Comparison of ENCODE assay signal across 3 cellular contexts in the genomic region with DNA sequence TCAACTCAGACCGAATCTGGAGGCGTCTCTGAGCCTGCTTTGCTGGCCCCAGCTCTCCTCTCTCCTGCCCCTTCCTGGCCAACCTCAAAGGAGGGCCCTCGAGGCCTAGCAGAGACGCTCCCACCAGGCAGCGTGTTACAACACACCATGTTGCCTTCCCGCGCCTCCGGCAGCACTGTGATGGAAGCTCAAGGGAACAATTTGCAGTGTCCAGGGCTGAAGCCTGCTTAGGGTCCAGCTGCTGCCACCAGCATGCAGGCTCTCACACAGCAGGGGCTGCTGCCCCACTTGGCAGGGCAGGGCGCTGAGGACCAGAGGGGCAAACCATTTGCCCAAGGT.
TF ChIP-seq lines count a peak whose summit lies in the region.

No MANE protein-coding gene starts in this region.

TF ChIP-seq in SK-N-SH, 30 proteins besides CTCF, POLR2A, EP300 and RAD21:
- TF ChIP-seq, protein P1, sequence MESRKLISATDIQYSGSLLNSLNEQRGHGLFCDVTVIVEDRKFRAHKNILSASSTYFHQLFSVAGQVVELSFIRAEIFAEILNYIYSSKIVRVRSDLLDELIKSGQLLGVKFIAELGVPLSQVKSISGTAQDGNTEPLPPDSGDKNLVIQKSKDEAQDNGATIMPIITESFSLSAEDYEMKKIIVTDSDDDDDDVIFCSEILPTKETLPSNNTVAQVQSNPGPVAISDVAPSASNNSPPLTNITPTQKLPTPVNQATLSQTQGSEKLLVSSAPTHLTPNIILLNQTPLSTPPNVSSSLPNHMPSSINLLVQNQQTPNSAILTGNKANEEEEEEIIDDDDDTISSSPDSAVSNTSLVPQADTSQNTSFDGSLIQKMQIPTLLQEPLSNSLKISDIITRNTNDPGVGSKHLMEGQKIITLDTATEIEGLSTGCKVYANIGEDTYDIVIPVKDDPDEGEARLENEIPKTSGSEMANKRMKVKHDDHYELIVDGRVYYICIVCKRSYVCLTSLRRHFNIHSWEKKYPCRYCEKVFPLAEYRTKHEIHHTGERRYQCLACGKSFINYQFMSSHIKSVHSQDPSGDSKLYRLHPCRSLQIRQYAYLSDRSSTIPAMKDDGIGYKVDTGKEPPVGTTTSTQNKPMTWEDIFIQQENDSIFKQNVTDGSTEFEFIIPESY (IDR thresholded peaks at IDR 0.05; ENCODE audit: borderline replicate concordance, low read depth), result no peak
- TF ChIP-seq ELF1 (IDR thresholded peaks at IDR 0.05), result no peak

TF ChIP-seq in SK-N-SH treated with all-trans-retinoic acid at 6 μM for 48 hours, 23 proteins besides CTCF, POLR2A, EP300 and RAD21 (continued from another document):
- TF ChIP-seq, protein P2, sequence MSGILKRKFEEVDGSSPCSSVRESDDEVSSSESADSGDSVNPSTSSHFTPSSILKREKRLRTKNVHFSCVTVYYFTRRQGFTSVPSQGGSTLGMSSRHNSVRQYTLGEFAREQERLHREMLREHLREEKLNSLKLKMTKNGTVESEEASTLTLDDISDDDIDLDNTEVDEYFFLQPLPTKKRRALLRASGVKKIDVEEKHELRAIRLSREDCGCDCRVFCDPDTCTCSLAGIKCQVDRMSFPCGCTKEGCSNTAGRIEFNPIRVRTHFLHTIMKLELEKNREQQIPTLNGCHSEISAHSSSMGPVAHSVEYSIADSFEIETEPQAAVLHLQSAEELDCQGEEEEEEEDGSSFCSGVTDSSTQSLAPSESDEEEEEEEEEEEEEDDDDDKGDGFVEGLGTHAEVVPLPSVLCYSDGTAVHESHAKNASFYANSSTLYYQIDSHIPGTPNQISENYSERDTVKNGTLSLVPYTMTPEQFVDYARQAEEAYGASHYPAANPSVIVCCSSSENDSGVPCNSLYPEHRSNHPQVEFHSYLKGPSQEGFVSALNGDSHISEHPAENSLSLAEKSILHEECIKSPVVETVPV (CRISPR knock-in tag; IDR thresholded peaks at IDR 0.05), result no peak
TF ChIP-seq in SK-N-SH treated with all-trans-retinoic acid at 6 μM for 48 hours: peak in this region for 0.

TF ChIP-seq in WTC11, 78 proteins besides CTCF, POLR2A, EP300 and RAD21 (continued from another document):
- TF ChIP-seq, protein P3, sequence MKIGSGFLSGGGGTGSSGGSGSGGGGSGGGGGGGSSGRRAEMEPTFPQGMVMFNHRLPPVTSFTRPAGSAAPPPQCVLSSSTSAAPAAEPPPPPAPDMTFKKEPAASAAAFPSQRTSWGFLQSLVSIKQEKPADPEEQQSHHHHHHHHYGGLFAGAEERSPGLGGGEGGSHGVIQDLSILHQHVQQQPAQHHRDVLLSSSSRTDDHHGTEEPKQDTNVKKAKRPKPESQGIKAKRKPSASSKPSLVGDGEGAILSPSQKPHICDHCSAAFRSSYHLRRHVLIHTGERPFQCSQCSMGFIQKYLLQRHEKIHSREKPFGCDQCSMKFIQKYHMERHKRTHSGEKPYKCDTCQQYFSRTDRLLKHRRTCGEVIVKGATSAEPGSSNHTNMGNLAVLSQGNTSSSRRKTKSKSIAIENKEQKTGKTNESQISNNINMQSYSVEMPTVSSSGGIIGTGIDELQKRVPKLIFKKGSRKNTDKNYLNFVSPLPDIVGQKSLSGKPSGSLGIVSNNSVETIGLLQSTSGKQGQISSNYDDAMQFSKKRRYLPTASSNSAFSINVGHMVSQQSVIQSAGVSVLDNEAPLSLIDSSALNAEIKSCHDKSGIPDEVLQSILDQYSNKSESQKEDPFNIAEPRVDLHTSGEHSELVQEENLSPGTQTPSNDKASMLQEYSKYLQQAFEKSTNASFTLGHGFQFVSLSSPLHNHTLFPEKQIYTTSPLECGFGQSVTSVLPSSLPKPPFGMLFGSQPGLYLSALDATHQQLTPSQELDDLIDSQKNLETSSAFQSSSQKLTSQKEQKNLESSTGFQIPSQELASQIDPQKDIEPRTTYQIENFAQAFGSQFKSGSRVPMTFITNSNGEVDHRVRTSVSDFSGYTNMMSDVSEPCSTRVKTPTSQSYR (CRISPR knock-in tag; IDR thresholded peaks at IDR 0.05), result no peak
- TF ChIP-seq, protein P4, sequence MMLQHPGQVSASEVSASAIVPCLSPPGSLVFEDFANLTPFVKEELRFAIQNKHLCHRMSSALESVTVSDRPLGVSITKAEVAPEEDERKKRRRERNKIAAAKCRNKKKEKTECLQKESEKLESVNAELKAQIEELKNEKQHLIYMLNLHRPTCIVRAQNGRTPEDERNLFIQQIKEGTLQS (CRISPR knock-in tag; conservative IDR thresholded peaks at IDR 0.05), result no peak
- no peak for TF ChIP-seq PRRX2 (CRISPR knock-in tag; IDR thresholded peaks at IDR 0.05)
- TF ChIP-seq, protein P5, sequence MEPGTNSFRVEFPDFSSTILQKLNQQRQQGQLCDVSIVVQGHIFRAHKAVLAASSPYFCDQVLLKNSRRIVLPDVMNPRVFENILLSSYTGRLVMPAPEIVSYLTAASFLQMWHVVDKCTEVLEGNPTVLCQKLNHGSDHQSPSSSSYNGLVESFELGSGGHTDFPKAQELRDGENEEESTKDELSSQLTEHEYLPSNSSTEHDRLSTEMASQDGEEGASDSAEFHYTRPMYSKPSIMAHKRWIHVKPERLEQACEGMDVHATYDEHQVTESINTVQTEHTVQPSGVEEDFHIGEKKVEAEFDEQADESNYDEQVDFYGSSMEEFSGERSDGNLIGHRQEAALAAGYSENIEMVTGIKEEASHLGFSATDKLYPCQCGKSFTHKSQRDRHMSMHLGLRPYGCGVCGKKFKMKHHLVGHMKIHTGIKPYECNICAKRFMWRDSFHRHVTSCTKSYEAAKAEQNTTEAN (CRISPR knock-in tag; IDR thresholded peaks at IDR 0.05), result no peak
- no peak for TF ChIP-seq ZNF232 (CRISPR knock-in tag; IDR thresholded peaks at IDR 0.05)
- TF ChIP-seq, protein P6, sequence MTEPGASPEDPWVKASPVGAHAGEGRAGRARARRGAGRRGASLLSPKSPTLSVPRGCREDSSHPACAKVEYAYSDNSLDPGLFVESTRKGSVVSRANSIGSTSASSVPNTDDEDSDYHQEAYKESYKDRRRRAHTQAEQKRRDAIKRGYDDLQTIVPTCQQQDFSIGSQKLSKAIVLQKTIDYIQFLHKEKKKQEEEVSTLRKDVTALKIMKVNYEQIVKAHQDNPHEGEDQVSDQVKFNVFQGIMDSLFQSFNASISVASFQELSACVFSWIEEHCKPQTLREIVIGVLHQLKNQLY (CRISPR knock-in tag; IDR thresholded peaks at IDR 0.05), result no peak
- TF ChIP-seq, protein P7, sequence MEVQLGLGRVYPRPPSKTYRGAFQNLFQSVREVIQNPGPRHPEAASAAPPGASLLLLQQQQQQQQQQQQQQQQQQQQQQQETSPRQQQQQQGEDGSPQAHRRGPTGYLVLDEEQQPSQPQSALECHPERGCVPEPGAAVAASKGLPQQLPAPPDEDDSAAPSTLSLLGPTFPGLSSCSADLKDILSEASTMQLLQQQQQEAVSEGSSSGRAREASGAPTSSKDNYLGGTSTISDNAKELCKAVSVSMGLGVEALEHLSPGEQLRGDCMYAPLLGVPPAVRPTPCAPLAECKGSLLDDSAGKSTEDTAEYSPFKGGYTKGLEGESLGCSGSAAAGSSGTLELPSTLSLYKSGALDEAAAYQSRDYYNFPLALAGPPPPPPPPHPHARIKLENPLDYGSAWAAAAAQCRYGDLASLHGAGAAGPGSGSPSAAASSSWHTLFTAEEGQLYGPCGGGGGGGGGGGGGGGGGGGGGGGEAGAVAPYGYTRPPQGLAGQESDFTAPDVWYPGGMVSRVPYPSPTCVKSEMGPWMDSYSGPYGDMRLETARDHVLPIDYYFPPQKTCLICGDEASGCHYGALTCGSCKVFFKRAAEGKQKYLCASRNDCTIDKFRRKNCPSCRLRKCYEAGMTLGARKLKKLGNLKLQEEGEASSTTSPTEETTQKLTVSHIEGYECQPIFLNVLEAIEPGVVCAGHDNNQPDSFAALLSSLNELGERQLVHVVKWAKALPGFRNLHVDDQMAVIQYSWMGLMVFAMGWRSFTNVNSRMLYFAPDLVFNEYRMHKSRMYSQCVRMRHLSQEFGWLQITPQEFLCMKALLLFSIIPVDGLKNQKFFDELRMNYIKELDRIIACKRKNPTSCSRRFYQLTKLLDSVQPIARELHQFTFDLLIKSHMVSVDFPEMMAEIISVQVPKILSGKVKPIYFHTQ (CRISPR knock-in tag; IDR thresholded peaks at IDR 0.05), result no peak
- TF ChIP-seq, protein P8, sequence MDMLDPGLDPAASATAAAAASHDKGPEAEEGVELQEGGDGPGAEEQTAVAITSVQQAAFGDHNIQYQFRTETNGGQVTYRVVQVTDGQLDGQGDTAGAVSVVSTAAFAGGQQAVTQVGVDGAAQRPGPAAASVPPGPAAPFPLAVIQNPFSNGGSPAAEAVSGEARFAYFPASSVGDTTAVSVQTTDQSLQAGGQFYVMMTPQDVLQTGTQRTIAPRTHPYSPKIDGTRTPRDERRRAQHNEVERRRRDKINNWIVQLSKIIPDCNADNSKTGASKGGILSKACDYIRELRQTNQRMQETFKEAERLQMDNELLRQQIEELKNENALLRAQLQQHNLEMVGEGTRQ (CRISPR knock-in tag; IDR thresholded peaks at IDR 0.05), result no peak
- TF ChIP-seq, protein P9, sequence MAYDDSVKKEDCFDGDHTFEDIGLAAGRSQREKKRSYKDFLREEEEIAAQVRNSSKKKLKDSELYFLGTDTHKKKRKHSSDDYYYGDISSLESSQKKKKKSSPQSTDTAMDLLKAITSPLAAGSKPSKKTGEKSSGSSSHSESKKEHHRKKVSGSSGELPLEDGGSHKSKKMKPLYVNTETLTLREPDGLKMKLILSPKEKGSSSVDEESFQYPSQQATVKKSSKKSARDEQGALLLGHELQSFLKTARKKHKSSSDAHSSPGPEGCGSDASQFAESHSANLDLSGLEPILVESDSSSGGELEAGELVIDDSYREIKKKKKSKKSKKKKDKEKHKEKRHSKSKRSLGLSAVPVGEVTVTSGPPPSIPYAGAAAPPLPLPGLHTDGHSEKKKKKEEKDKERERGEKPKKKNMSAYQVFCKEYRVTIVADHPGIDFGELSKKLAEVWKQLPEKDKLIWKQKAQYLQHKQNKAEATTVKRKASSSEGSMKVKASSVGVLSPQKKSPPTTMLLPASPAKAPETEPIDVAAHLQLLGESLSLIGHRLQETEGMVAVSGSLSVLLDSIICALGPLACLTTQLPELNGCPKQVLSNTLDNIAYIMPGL (CRISPR knock-in tag; IDR thresholded peaks at IDR 0.05), result no peak
- TF ChIP-seq, protein P10, sequence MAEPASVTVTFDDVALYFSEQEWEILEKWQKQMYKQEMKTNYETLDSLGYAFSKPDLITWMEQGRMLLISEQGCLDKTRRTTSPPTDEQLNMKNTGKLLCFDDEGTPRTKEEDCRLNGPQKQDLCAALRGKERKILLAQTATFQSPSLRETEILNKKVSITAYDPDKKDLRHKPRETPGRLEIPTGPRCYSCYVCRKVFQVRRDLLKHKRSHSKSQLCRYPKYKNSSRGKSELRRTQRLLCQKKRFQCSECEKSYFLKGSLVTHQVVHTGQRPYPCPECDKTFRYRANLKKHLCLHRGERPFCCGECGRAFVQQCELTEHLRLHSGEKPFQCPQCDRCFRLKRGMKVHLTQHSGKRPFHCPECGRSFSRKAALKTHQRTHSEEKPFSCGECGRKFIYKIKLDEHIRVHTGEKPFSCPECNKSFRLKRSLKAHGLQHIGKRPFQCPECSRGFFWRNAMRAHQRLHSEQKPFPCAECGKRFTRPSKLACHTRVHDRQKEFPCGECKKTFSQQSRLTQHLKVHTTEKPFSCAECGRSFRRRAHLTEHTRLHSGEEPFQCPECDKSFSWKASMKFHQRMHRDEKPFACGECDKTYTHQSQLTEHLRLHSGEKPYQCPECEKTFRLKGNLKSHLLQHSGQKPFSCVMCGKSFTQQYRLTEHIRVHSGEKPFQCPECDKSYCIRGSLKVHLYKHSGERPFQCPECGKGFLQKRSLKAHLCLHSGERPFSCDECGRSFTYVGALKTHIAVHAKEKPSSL (CRISPR knock-in tag; conservative IDR thresholded peaks at IDR 0.05), result no peak
- no peak for TF ChIP-seq JUN (CRISPR knock-in tag; IDR thresholded peaks at IDR 0.05)
- TF ChIP-seq ZNF219 (CRISPR knock-in tag; IDR thresholded peaks at IDR 0.05; ENCODE audit: borderline replicate concordance), result no peak
- no peak for TF ChIP-seq TP53 (CRISPR knock-in tag; IDR thresholded peaks at IDR 0.05)
- no peak for TF ChIP-seq EMX1 (CRISPR knock-in tag; IDR thresholded peaks at IDR 0.05)
- no peak for TF ChIP-seq TEAD4 (CRISPR knock-in tag; IDR thresholded peaks at IDR 0.05)
